Comparison of ENCODE assay signal across 8 cellular contexts in the genomic region with DNA sequence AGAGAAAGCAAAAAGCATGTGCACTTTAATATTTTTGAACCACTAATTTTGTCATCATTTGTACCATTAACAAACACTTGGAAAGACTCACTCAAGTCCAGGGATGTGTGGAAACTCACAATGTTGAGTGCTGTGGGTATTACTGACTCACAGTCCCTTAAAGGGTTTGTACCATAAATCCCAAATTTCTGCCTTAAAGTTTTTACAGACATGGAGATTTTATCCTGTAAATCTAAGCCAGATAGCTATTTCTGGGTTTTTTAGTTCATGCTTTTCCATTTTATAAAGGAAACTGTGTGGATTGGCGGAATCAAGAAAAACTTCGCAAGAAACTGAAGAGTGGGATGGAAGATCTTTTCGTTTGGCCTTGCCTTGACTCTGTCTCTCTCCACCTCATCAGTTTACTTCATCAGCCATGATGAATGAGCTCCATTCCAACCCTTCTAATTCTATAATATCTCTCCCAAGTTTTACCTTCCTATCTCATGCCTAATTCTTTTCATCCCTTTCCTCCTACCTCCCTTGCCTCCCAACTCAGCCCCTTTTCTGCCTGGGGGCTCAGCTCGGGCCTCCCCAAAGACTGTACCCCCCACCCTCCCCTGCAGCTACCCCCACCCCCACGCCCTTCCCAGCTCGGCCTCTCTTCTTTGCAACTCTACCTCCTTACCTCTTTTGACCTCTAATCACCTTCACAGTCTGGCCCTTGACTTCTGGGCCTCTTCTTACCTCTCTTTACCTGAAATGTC.
DNase-seq lines count a peak whose midpoint lies in the region; ATAC-seq, FAIRE-seq and TF ChIP-seq lines count a peak whose summit lies in the region.

No MANE protein-coding gene starts in this region.

- peak overlapping the region; percentile 81 to 99 for H3K9ac ChIP-seq in kidney (ENCODE audit: low read length in 2 of 2)

- TF ChIP-seq CTCF in right atrium auricular region (IDR thresholded peaks at IDR 0.05) (no peak), adrenal gland (IDR thresholded peaks at IDR 0.05) (no peak), kidney (IDR thresholded peaks at IDR 0.05; ENCODE audit: borderline replicate concordance, extremely low read depth, insufficient read depth) (no peak), thoracic aorta (IDR thresholded peaks at IDR 0.05) (no peak)

- H3K4me3 ChIP-seq in right atrium auricular region (peak overlapping the region; percentile 78 to 91), adrenal gland (peak overlapping the region; percentile 71 to 100 (median 76)), kidney (ENCODE audit: low read length in 2 of 2) (peak overlapping the region; percentile 87 to 92), thoracic aorta (peak overlapping the region; percentile 97)

- TF ChIP-seq POLR2A in adrenal gland (IDR thresholded peaks at IDR 0.05), result no peak

- no peak for FAIRE-seq in kidney (lab: Jason Lieb, UNC)

- DNase-seq in right atrium auricular region (ENCODE audit: low spot score) (no peak), cardiac septum (ENCODE audit: low spot score) (no peak), adrenal gland (no peak), kidney (peak; percentile 54), thoracic aorta (ENCODE audit: low spot score) (no peak), HPDE6-E6E7 (ENCODE audit: extremely low spot score) (no peak), dedifferentiated amniotic fluid mesenchymal stem cell (ENCODE audit: extremely low spot score) (no peak)

- H3K9me3 ChIP-seq in right atrium auricular region (no peaks in the 10 kb centered on the region), adrenal gland (replicated peaks in 1 of 3) (no peaks in the 10 kb centered on the region), kidney (ENCODE audit: control insufficient read depth in 1 of 2, low read length in 2 of 2) (no peaks in the 10 kb centered on the region), thoracic aorta (no peaks in the 10 kb centered on the region)

- peak overlapping the region; percentile 98 to 99 for H3K27ac ChIP-seq in right atrium auricular region
- peak overlapping the region; percentile 94 to 99 (median 97) for H3K27ac ChIP-seq in adrenal gland
- H3K27ac ChIP-seq in kidney (ENCODE audit: low read depth in 2 of 2, low read length in 2 of 2), result peak overlapping the region; percentile 93 to 98
- peak overlapping the region; percentile 99 to 100 for H3K27ac ChIP-seq in thoracic aorta

- 33 to 44% (median 44%) methylated on average over 6 of the region's 6 CpGs for WGBS in adrenal gland, 4 donors

- H3K27me3 ChIP-seq in right atrium auricular region (no peaks in the 10 kb centered on the region), adrenal gland (no peaks in the 10 kb centered on the region), thoracic aorta (replicated peaks; ENCODE audit: insufficient read depth) (no peaks in the 10 kb centered on the region)

- H3K36me3 ChIP-seq in right atrium auricular region, result no peaks in the 10 kb centered on the region
- no peaks in the 10 kb centered on the region for H3K36me3 ChIP-seq in adrenal gland (replicated peaks in 1 of 2)
- peaks cover 0 to 6% of the 10 kb centered on the region in 2 donors for H3K36me3 ChIP-seq in kidney (ENCODE audit: control insufficient read depth in 1 of 2, insufficient read depth in 2 of 2, low read length in 2 of 2)
- H3K36me3 ChIP-seq in thoracic aorta, result no peaks in the 10 kb centered on the region

- no peak for ATAC-seq in thoracic aorta (ENCODE audit: insufficient number of reproducible peaks, low FRiP score, low read depth)
- ATAC-seq in GM18502 (IDR thresholded peaks at IDR 0.05; ENCODE audit: poor library complexity, unreplicated experiment), result no peak

- intact Hi-C loops in cardiac septum (cut with DNase I), result loop anchor here (5.0 to 10.0 kb wide), 3 partner anchors 123 to 214 kb away; no protein-coding TSS in a partner anchor
- intact Hi-C loops in adrenal gland (cut with DNase I), result loop anchor here in 1 of 2 donors (10.0 kb wide), 1 partner anchor 196 kb away; no protein-coding TSS in a partner anchor
- intact Hi-C loops in kidney (cut with DNase I), result no loop called here

- peaks cover 0 to 45% of the 10 kb centered on the region in 2 donors for H3K4me1 ChIP-seq in right atrium auricular region
- peaks cover 23 to 41% of the 10 kb centered on the region in 2 donors for H3K4me1 ChIP-seq in adrenal gland (replicated peaks in 1 of 2)
- peaks cover 25 to 31% of the 10 kb centered on the region in 2 donors for H3K4me1 ChIP-seq in kidney (ENCODE audit: control insufficient read depth in 1 of 2, insufficient read depth in 1 of 2, low read depth in 1 of 2, low read length in 2 of 2)
- peaks cover 13 to 25% of the 10 kb centered on the region in 2 donors for H3K4me1 ChIP-seq in thoracic aorta (ENCODE audit: control insufficient read depth in 1 of 2, low read depth in 2 of 2)
